Comparison of ENCODE assay signal across 1 cellular context in the genomic region with DNA sequence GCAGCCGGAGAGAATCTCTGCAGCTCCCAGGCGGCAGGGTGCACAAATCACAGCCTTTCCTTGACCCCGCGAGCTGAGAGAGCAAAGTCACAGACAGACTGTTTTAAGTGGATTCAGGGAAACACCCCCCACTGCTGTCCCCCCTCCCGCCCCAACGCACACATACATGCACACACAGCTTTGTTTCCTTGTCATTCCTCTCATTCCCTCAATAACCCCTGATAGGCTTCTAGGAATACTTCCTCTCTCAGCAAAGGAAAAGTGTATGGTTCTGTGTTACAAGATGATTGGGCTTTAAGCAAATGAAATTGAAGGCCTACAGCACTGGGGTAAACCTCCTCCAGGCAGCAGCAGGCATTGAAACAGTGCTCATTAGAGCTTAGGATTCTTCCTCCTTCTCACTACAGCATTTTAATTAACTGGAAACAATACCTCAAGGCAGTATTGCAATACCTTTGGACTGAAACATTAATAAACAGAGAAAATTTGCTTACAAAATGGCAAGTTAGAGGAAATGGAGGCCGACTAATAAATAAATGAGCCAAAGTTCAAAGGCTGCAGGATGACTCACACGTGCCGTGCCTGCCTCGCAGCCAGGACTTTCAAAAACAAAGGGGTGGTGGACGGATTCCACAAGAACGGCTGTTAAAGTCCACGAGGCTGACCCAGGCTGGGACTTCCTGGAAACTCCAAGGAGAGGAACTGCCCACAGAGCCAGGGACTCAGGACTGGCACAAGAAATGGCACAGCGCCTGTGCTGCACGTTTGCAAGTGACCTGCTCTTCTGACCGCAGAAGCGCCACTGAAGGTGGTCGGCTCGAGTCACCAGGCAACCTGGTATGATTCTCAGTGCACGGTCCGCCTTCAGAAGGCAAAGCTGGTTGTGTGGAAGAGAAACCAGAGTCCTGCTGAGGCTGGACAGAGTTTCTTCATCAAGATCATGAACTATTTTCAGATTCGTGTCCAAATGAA.
A peak's percentile ranks its signal among the peaks of the same experiment; 100 is the strongest.
TF ChIP-seq lines count a peak whose summit lies in the region.

No MANE protein-coding gene starts in this region.

TF ChIP-seq in HepG2, 621 proteins besides CTCF, POLR2A, EP300 and RAD21 (continued from another document and continues in another):
- TF ChIP-seq, protein P1, sequence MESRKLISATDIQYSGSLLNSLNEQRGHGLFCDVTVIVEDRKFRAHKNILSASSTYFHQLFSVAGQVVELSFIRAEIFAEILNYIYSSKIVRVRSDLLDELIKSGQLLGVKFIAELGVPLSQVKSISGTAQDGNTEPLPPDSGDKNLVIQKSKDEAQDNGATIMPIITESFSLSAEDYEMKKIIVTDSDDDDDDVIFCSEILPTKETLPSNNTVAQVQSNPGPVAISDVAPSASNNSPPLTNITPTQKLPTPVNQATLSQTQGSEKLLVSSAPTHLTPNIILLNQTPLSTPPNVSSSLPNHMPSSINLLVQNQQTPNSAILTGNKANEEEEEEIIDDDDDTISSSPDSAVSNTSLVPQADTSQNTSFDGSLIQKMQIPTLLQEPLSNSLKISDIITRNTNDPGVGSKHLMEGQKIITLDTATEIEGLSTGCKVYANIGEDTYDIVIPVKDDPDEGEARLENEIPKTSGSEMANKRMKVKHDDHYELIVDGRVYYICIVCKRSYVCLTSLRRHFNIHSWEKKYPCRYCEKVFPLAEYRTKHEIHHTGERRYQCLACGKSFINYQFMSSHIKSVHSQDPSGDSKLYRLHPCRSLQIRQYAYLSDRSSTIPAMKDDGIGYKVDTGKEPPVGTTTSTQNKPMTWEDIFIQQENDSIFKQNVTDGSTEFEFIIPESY (CRISPR knock-in tag; IDR thresholded peaks at IDR 0.05) = peak; percentile 67; the same call in 1 of the 2 replicates
- TF ChIP-seq RARA (CRISPR knock-in tag; IDR thresholded peaks at IDR 0.05) = peak; percentile 98
- no peak for TF ChIP-seq ZNF468 (CRISPR knock-in tag; IDR thresholded peaks at IDR 0.05)
- TF ChIP-seq, protein P2, sequence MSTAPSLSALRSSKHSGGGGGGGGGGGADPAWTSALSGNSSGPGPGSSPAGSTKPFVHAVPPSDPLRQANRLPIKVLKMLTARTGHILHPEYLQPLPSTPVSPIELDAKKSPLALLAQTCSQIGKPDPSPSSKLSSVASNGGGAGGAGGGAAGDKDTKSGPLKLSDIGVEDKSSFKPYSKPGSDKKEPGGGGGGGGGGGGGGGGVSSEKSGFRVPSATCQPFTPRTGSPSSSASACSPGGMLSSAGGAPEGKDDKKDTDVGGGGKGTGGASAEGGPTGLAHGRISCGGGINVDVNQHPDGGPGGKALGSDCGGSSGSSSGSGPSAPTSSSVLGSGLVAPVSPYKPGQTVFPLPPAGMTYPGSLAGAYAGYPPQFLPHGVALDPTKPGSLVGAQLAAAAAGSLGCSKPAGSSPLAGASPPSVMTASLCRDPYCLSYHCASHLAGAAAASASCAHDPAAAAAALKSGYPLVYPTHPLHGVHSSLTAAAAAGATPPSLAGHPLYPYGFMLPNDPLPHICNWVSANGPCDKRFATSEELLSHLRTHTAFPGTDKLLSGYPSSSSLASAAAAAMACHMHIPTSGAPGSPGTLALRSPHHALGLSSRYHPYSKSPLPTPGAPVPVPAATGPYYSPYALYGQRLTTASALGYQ (CRISPR knock-in tag; IDR thresholded peaks at IDR 0.05) = peak; percentile 72
- TF ChIP-seq, protein P3, sequence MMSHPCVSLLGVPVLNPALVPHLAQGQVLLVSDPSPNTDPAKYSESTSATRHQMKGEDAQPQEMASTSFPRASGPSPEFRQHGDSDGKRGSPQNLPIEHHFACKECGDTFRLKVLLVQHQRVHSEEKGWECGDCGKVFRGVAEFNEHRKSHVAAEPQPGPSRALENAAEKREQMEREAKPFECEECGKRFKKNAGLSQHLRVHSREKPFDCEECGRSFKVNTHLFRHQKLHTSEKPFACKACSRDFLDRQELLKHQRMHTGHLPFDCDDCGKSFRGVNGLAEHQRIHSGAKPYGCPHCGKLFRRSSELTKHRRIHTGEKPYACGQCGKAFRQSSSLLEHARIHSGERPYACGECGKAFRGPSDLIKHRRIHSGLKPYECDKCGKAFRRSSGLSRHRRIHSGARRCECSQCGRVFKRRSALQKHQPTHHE (CRISPR knock-in tag; IDR thresholded peaks at IDR 0.05; ENCODE audit: borderline replicate concordance) = peak; percentile 66; the same call in 1 of the 2 replicates
- peak; percentile 59; the same call in 1 of the 3 replicates for TF ChIP-seq MXI1 (IDR thresholded peaks at IDR 0.05; ENCODE audit: borderline replicate concordance, low read depth, low read length)
- no peak for TF ChIP-seq SOX6 (IDR thresholded peaks at IDR 0.05)
- TF ChIP-seq SOX6 (CRISPR knock-in tag; IDR thresholded peaks at IDR 0.05) = peak; percentile 84
- no peak for TF ChIP-seq ZNF570 (CRISPR knock-in tag; IDR thresholded peaks at IDR 0.05; ENCODE audit: borderline replicate concordance)
- TF ChIP-seq ZNF761 (CRISPR knock-in tag; conservative IDR thresholded peaks at IDR 0.05) = no peak; the same call in none of the 2 replicates
- TF ChIP-seq SIN3B (IDR thresholded peaks at IDR 0.05; ENCODE audit: low read length) = 0 out of 2 replicates have a peak, but pooled peaks have one; percentile 22
- peak; percentile 88 for TF ChIP-seq BCL6 (CRISPR knock-in tag; IDR thresholded peaks at IDR 0.05)
- no peak for TF ChIP-seq GLI4 (CRISPR knock-in tag; IDR thresholded peaks at IDR 0.05; ENCODE audit: borderline replicate concordance)
- TF ChIP-seq ZSCAN9 (CRISPR knock-in tag; IDR thresholded peaks at IDR 0.05; ENCODE audit: borderline replicate concordance) = peak; percentile 79
- TF ChIP-seq, protein P4, sequence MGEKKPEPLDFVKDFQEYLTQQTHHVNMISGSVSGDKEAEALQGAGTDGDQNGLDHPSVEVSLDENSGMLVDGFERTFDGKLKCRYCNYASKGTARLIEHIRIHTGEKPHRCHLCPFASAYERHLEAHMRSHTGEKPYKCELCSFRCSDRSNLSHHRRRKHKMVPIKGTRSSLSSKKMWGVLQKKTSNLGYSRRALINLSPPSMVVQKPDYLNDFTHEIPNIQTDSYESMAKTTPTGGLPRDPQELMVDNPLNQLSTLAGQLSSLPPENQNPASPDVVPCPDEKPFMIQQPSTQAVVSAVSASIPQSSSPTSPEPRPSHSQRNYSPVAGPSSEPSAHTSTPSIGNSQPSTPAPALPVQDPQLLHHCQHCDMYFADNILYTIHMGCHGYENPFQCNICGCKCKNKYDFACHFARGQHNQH (CRISPR knock-in tag; IDR thresholded peaks at IDR 0.05) = 0 out of 2 replicates have a peak, but pooled peaks have one; percentile 5
- TF ChIP-seq HOXA5 (CRISPR knock-in tag; IDR thresholded peaks at IDR 0.05) = peak; percentile 86
- TF ChIP-seq CREM (IDR thresholded peaks at IDR 0.05) = peak; percentile 26
- no peak for TF ChIP-seq CREM (CRISPR knock-in tag; IDR thresholded peaks at IDR 0.05)
- peak; percentile 90 for TF ChIP-seq NCOA2 (CRISPR knock-in tag; IDR thresholded peaks at IDR 0.05)
- TF ChIP-seq BHLHE40 (IDR thresholded peaks at IDR 0.05; ENCODE audit: low read length) = peak; percentile 96
- TF ChIP-seq XRCC5 (optimal IDR thresholded peaks at IDR 0.05; ENCODE audit: low read length) = peak; percentile 37
- no peak for TF ChIP-seq PRMT3 (CRISPR knock-in tag; IDR thresholded peaks at IDR 0.05; ENCODE audit: borderline replicate concordance, low read depth)
- no peak for TF ChIP-seq ZBTB8A (CRISPR knock-in tag; IDR thresholded peaks at IDR 0.05; ENCODE audit: borderline replicate concordance, low read depth)
- TF ChIP-seq ETV6 (CRISPR knock-in tag; conservative IDR thresholded peaks at IDR 0.05) = 0 out of 2 replicates have a peak, but pooled peaks have one; percentile 48
- TF ChIP-seq ZNF883 (CRISPR knock-in tag; IDR thresholded peaks at IDR 0.05; ENCODE audit: not compliant biosample characterization) = peak; percentile 51
- TF ChIP-seq, protein P5, sequence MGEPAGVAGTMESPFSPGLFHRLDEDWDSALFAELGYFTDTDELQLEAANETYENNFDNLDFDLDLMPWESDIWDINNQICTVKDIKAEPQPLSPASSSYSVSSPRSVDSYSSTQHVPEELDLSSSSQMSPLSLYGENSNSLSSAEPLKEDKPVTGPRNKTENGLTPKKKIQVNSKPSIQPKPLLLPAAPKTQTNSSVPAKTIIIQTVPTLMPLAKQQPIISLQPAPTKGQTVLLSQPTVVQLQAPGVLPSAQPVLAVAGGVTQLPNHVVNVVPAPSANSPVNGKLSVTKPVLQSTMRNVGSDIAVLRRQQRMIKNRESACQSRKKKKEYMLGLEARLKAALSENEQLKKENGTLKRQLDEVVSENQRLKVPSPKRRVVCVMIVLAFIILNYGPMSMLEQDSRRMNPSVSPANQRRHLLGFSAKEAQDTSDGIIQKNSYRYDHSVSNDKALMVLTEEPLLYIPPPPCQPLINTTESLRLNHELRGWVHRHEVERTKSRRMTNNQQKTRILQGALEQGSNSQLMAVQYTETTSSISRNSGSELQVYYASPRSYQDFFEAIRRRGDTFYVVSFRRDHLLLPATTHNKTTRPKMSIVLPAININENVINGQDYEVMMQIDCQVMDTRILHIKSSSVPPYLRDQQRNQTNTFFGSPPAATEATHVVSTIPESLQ (CRISPR knock-in tag; conservative IDR thresholded peaks at IDR 0.05) = peak; percentile 48; the same call in 1 of the 2 replicates
- TF ChIP-seq, protein P6, sequence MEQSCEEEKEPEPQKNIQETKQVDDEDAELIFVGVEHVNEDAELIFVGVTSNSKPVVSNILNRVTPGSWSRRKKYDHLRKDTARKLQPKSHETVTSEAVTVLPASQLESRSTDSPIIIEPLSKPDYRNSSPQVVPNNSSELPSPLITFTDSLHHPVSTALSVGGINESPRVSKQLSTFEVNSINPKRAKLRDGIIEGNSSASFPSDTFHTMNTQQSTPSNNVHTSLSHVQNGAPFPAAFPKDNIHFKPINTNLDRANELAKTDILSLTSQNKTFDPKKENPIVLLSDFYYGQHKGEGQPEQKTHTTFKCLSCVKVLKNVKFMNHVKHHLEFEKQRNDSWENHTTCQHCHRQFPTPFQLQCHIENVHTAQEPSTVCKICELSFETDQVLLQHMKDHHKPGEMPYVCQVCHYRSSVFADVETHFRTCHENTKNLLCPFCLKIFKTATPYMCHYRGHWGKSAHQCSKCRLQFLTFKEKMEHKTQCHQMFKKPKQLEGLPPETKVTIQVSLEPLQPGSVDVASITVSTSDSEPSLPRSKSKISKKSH (CRISPR knock-in tag; IDR thresholded peaks at IDR 0.05; ENCODE audit: borderline replicate concordance) = peak; percentile 35; the same call in 1 of the 2 replicates
- peak; percentile 94 for TF ChIP-seq FOSL1 (CRISPR knock-in tag; IDR thresholded peaks at IDR 0.05; ENCODE audit: borderline replicate concordance)
- 0 out of 2 replicates have a peak, but pooled peaks have one; percentile 53 for TF ChIP-seq KLF15 (CRISPR knock-in tag; IDR thresholded peaks at IDR 0.05; ENCODE audit: borderline replicate concordance)
- no peak for TF ChIP-seq PCBP2 (optimal IDR thresholded peaks at IDR 0.05; ENCODE audit: low read depth, low read length, poor library complexity, severe bottlenecking)
- TF ChIP-seq REL (CRISPR knock-in tag; conservative IDR thresholded peaks at IDR 0.05) = no peak
- TF ChIP-seq FOXO1 (CRISPR knock-in tag; IDR thresholded peaks at IDR 0.05) = peak; percentile 80
- peak; percentile 53; the same call in 1 of the 2 replicates for TF ChIP-seq ISX (CRISPR knock-in tag; conservative IDR thresholded peaks at IDR 0.05)
- TF ChIP-seq ZNF589 (CRISPR knock-in tag; conservative IDR thresholded peaks at IDR 0.05) = 0 out of 2 replicates have a peak, but pooled peaks have one; percentile 18
- TF ChIP-seq MTA1 (CRISPR knock-in tag; IDR thresholded peaks at IDR 0.05; ENCODE audit: borderline replicate concordance) = peak; percentile 74
- TF ChIP-seq, protein P7, sequence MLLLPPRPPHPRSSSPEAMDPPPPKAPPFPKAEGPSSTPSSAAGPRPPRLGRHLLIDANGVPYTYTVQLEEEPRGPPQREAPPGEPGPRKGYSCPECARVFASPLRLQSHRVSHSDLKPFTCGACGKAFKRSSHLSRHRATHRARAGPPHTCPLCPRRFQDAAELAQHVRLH (CRISPR knock-in tag; IDR thresholded peaks at IDR 0.05; ENCODE audit: borderline replicate concordance, low read depth) = peak; percentile 86; the same call in 1 of the 2 replicates
- TF ChIP-seq CHD2 (IDR thresholded peaks at IDR 0.05; ENCODE audit: low read depth, low read length) = no peak
- 0 out of 2 replicates have a peak, but pooled peaks have one; percentile 2 for TF ChIP-seq SMC3 (IDR thresholded peaks at IDR 0.05; ENCODE audit: low read length)
- TF ChIP-seq, protein P8, sequence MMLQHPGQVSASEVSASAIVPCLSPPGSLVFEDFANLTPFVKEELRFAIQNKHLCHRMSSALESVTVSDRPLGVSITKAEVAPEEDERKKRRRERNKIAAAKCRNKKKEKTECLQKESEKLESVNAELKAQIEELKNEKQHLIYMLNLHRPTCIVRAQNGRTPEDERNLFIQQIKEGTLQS (CRISPR knock-in tag; IDR thresholded peaks at IDR 0.05) = peak; percentile 93
- no peak for TF ChIP-seq ZNF549 (CRISPR knock-in tag; IDR thresholded peaks at IDR 0.05)
- TF ChIP-seq ZNF121 (CRISPR knock-in tag; IDR thresholded peaks at IDR 0.05) = 0 out of 2 replicates have a peak, but pooled peaks have one; percentile 16
- TF ChIP-seq, protein P9, sequence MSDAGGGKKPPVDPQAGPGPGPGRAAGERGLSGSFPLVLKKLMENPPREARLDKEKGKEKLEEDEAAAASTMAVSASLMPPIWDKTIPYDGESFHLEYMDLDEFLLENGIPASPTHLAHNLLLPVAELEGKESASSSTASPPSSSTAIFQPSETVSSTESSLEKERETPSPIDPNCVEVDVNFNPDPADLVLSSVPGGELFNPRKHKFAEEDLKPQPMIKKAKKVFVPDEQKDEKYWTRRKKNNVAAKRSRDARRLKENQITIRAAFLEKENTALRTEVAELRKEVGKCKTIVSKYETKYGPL (CRISPR knock-in tag; IDR thresholded peaks at IDR 0.05) = peak; percentile 57; the same call in 1 of the 2 replicates
